Comparison of ENCODE assay signal across 12 cellular contexts in the genomic region with DNA sequence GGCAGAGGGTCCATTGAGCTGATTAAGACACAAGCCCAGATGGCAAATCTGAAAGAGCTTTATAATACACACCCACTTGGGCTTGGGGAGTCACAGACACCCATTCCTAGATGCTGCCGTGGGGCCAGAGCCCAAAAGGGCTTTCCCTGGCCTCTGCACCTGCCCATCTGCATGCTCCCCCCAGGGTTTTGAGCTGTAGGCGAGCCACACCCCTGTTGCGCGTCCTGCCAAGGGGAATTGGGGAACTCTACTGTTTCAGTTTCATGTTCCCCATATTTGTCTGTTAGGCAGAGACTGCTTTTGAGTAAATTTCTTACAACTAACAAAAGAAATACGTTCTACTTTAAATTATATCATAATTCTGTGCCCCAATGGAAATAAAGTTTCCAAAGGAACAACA. TPM values are rescaled to one million over a fixed set of nuclear protein-coding genes. Genes with fewer than 3 reads are reported as not detected.
A peak's percentile ranks its signal among the peaks of the same experiment; 100 is the strongest.
DNase-seq lines count a peak whose midpoint lies in the region; ATAC-seq, FAIRE-seq and TF ChIP-seq lines count a peak whose summit lies in the region.
"Had no signal": no experiment of that assay in that cellular context is flagged by ENCODE, and none has a peak within 500 bp of the region (broad histone marks: within the 10 kb centered on the region; RNA-seq: fewer than 3 reads in every experiment).

No MANE protein-coding gene starts in this region.

- H3K9ac ChIP-seq in GM12878 (ENCODE audit: control insufficient read depth, insufficient read depth, low read length): no peak overlapping the region

- CTCF ChIA-PET in GM12878 (lab: Yijun Ruan, JAX): interaction anchor here (1.2 to 20.8 kb wide), 6 partner anchors 11 to 108 kb away, joined by 4 to 631 read pairs (median 37); no protein-coding TSS in a partner anchor

- BruUV-seq in GM12878 (replicated peaks; lab: Mats Ljungman, UMichigan): no TSS peak

- FAIRE-seq in GM12878 (lab: Jason Lieb, UNC): peak; percentile 88

- RAD21 ChIA-PET in GM12878 (lab: Charles Lee; ENCODE audit: unreplicated experiment): interaction anchor here (0.9 to 5.7 kb wide), 9 partner anchors 11 to 117 kb away, joined by 3 to 57 read pairs (median 11); a partner anchor contains a TSS

- H3K4me1 ChIP-seq in GM12878 (ENCODE audit: control insufficient read depth, insufficient read depth, low read length): peaks cover 31% of the 10 kb centered on the region

- TF ChIP-seq EP300 in GM12878 (IDR thresholded peaks at IDR 0.05; ENCODE audit: borderline replicate concordance in 1 of 2, control insufficient read depth in 1 of 2, low read depth in 2 of 2, low read length in 2 of 2): peak in 1 of 2 experiments; percentile 47; a peak in 2 of 4 replicates

- peak overlapping the region; percentile 59 for H3K4me2 ChIP-seq in GM12878 (ENCODE audit: control insufficient read depth, insufficient read depth)

- TF ChIP-seq RAD21 in GM12878 (IDR thresholded peaks at IDR 0.05; ENCODE audit: insufficient read depth, low read depth, low read length): no peak

- WGBS in GM12878 (ENCODE audit: insufficient coverage, insufficient replicate concordance, low lambda C conversion rate, missing lambda C conversion rate): 2% methylated on average over 5 of the region's 5 CpGs

- H3K36me3 ChIP-seq in GM12878 (ENCODE audit: control insufficient read depth in 2 of 2, insufficient read depth in 2 of 2, low read length in 1 of 2): no peaks in the 10 kb centered on the region
- H3K36me3 ChIP-seq in MG63: no peaks in the 10 kb centered on the region
- H3K36me3 ChIP-seq: heart right ventricle had no signal

- TF ChIP-seq POLR2A in GM12878 (IDR thresholded peaks at IDR 0.05; ENCODE audit: low read depth, low read length): no peak

- intact Hi-C loops in GM12878 (cut with micrococcal nuclease; ENCODE audit: unreplicated experiment): loop anchor here (5.0 kb wide), 1 partner anchor 464 kb away; a partner anchor contains a TSS

- H4K20me1 ChIP-seq in GM12878 (ENCODE audit: control insufficient read depth, insufficient read depth): no peaks in the 10 kb centered on the region

- H3K9me3 ChIP-seq in GM12878 (replicated peaks; ENCODE audit: control insufficient read depth, insufficient read depth, low read length) (no peaks in the 10 kb centered on the region; the same call in 2 of the 3 replicates), MG63 (no peaks in the 10 kb centered on the region)
- H3K9me3 ChIP-seq: heart right ventricle had no signal

- POLR2A ChIA-PET in GM12878 (lab: Charles Lee): interaction anchor here (0.9 to 3.5 kb wide), 8 partner anchors 9 to 36 kb away, joined by 3 to 18 read pairs (median 3); no protein-coding TSS in a partner anchor

- DNase-seq in Ammon's horn (ENCODE audit: low spot score): peak; percentile 55
- DNase-seq in GM12878 (ENCODE audit: low read depth, low spot score): no peak
- no peak for DNase-seq in NCI-H2171 treated with DMSO at 0.1 percent for 48 hours (lab: John Stamatoyannopoulos, UW)
- DNase-seq in MG63: no peak
- DNase-seq in EL: no peak
- DNase-seq: central memory CD4-positive, alpha-beta T cell; heart right ventricle; NCI-H1105 treated with DMSO at 0.1 percent for 48 hours had no signal

- ATAC-seq in GM19351 (IDR thresholded peaks at IDR 0.05; ENCODE audit: unreplicated experiment): peak; percentile 82
- peak; percentile 72 for ATAC-seq in HG03066 (IDR thresholded peaks at IDR 0.05; ENCODE audit: low read depth, unreplicated experiment)
- peak; percentile 82 for ATAC-seq in GM12878
- no peak for ATAC-seq in GM19324 (IDR thresholded peaks at IDR 0.05; ENCODE audit: low FRiP score, unreplicated experiment)

- peaks cover 0 to 3% of the 10 kb centered on the region in 2 experiments; a peak in 1 of 4 replicates for H3K27me3 ChIP-seq in GM12878 (replicated peaks in 1 of 2; ENCODE audit: control insufficient read depth in 2 of 2, insufficient read depth in 2 of 2, low read length in 1 of 2)
- H3K27me3 ChIP-seq in MG63: no peaks in the 10 kb centered on the region
- H3K27me3 ChIP-seq: heart right ventricle had no signal

- in situ Hi-C loops in GM12878 (cut with MboI): no loop called here

- no peak overlapping the region for H2AFZ ChIP-seq in GM12878 (ENCODE audit: control insufficient read depth, low read depth, low read length)

- H3K27ac ChIP-seq in GM12878 (ENCODE audit: control insufficient read depth, insufficient read depth): no peak overlapping the region

- TF ChIP-seq CTCF in GM12878 (IDR thresholded peaks at IDR 0.05 in 2 of 3, conservative IDR thresholded peaks at IDR 0.05 in 1 of 3; ENCODE audit: control insufficient read depth in 2 of 3, extremely low read depth in 1 of 3, insufficient read depth in 1 of 3, low read depth in 3 of 3, low read length in 3 of 3): no peak

- no peaks in the 10 kb centered on the region for H3K79me2 ChIP-seq in GM12878 (ENCODE audit: control insufficient read depth, insufficient read depth, low read length)

- SMC1A ChIA-PET in GM12878 (lab: Charles Lee; ENCODE audit: uncharacterized antibody, unreplicated experiment): interaction anchor here (1.1 to 20.8 kb wide), 9 partner anchors 9 to 109 kb away, joined by 3 to 517 read pairs (median 24); a partner anchor contains a TSS

- H3K4me3 ChIP-seq in GM12878 (no peak overlapping the region), MG63 (no peak overlapping the region)
- H3K4me3 ChIP-seq: heart right ventricle, SK-N-MC had no signal

TF ChIP-seq in GM12878, 131 proteins besides CTCF, POLR2A, EP300 and RAD21 (continues in another document):
- TF ChIP-seq TCF12 (IDR thresholded peaks at IDR 0.05; ENCODE audit: low read depth, low read length) (peak; percentile 81; the same call in 1 of the 2 replicates), ZNF24 (IDR thresholded peaks at IDR 0.05) (0 out of 2 replicates have a peak, but pooled peaks have one; percentile 28), RB1 (IDR thresholded peaks at IDR 0.05; ENCODE audit: borderline replicate concordance) (0 out of 2 replicates have a peak, but pooled peaks have one; percentile 18), SP1 (IDR thresholded peaks at IDR 0.05; ENCODE audit: low read depth, low read length) (no peak), ZNF274 (IDR thresholded peaks at IDR 0.05; ENCODE audit: insufficient read depth, insufficient read length) (no peak), SUZ12 (IDR thresholded peaks at IDR 0.05; ENCODE audit: unreplicated experiment) (no peak)
- TF ChIP-seq, protein P1, sequence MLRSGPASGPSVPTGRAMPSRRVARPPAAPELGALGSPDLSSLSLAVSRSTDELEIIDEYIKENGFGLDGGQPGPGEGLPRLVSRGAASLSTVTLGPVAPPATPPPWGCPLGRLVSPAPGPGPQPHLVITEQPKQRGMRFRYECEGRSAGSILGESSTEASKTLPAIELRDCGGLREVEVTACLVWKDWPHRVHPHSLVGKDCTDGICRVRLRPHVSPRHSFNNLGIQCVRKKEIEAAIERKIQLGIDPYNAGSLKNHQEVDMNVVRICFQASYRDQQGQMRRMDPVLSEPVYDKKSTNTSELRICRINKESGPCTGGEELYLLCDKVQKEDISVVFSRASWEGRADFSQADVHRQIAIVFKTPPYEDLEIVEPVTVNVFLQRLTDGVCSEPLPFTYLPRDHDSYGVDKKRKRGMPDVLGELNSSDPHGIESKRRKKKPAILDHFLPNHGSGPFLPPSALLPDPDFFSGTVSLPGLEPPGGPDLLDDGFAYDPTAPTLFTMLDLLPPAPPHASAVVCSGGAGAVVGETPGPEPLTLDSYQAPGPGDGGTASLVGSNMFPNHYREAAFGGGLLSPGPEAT (IDR thresholded peaks at IDR 0.05; ENCODE audit: low read depth): peak; percentile 53; the same call in 1 of the 2 replicates

RNA-seq across cellular contexts. Expression of a gene that starts 52.9 kb away (rescaled TPM):
- not detected in 2 replicates for total RNA-seq in GM12878 (2013; cell fraction: nucleolus; rRNA removed)
- total RNA-seq in GM12878 (2014; rRNA removed) (not detected in 2 replicates), GM12878 (2014; rRNA removed; fragmentation: Illumina TruSeq; extraction: Trizol) (not detected in 2 replicates), GM12878 (2021) (not detected in 2 replicates)
- polyA plus RNA-seq in GM12878 (2011; ENCODE audit: low read depth): not detected
- polyA plus RNA-seq in GM12878 (2011; rRNA removed) (not detected in 2 replicates), GM12878 (2014; fragmentation: Illumina TruSeq; extraction: Trizol) (not detected in 2 replicates), GM12878 (2014; fragmentation: Nextera tagmentation; extraction: Ambion mirVana) (not detected), GM12878 (2014; rRNA removed) (not detected in 2 replicates), GM12878 (2016; fragmentation: Nextera tagmentation; extraction: Ambion mirVana) (not detected)
- not detected in 2 replicates for polyA plus RNA-seq in GM12878 (2011; cell fraction: cytosol; rRNA removed)
- polyA plus RNA-seq in GM12878 (2011; cell fraction: nucleus; rRNA removed): not detected in 2 replicates
- polyA plus RNA-seq in GM12878 (2012): not detected in 2 replicates
- polyA minus RNA-seq in GM12878 (2011; rRNA and poly(A)+ RNA removed): not detected in 2 replicates
- not detected in 2 replicates for polyA minus RNA-seq in GM12878 (2011; cell fraction: cytosol; rRNA and poly(A)+ RNA removed)
- polyA minus RNA-seq in GM12878 (2011; cell fraction: nucleus; rRNA and poly(A)+ RNA removed): not detected in 2 replicates
- total RNA-seq in MG63 (2014; rRNA removed; shearing (Covaris generic); ENCODE audit: low replicate concordance): 0.05 TPM in 1 of 2 replicates, not detected in the other
